In the genomic region with DNA sequence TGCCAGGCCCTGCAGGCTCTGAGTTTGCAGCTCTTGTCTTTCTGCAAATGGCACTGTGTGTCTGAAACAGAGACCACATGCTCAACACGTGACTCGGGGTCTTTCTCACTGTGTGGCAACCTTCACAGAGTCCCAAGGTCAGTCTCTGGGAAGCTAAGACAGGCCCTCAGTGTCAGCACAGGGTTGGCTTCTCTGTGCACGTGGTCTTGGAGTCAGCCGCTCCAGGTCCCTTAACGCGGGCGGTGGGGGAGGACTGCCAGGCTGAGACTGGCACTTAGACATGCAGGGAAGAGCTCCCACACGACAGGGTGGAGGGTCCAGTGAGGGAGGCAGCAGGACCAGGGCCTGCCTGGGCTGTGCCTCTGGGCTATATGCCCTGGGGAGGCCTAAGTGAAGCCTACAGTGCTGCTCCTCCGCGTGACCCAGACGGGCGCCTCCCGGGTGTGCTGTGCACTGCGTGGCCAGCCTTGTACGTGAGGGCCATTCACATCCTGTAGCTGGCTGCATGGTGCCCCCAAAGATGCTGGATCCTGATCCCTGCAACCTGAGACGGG, we compare ENCODE assay signal across 2 cellular contexts.
A peak's percentile ranks its signal among the peaks of the same experiment; 100 is the strongest.
TF ChIP-seq lines count a peak whose summit lies in the region.

No MANE protein-coding gene starts in this region.

TF ChIP-seq in IMR-90, 13 proteins besides CTCF, POLR2A, EP300 and RAD21:
- TF ChIP-seq MAZ (IDR thresholded peaks at IDR 0.05; ENCODE audit: borderline replicate concordance, low read depth, low read length) = no peak
- TF ChIP-seq RFX5 (IDR thresholded peaks at IDR 0.05; ENCODE audit: low read depth, low read length) = no peak
- TF ChIP-seq CEBPB (IDR thresholded peaks at IDR 0.05; ENCODE audit: low read depth, low read length) = no peak
- TF ChIP-seq BHLHE40 (IDR thresholded peaks at IDR 0.05; ENCODE audit: low read depth, low read length) = no peak
- TF ChIP-seq, protein P1, sequence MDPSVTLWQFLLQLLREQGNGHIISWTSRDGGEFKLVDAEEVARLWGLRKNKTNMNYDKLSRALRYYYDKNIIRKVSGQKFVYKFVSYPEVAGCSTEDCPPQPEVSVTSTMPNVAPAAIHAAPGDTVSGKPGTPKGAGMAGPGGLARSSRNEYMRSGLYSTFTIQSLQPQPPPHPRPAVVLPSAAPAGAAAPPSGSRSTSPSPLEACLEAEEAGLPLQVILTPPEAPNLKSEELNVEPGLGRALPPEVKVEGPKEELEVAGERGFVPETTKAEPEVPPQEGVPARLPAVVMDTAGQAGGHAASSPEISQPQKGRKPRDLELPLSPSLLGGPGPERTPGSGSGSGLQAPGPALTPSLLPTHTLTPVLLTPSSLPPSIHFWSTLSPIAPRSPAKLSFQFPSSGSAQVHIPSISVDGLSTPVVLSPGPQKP (IDR thresholded peaks at IDR 0.05; ENCODE audit: borderline replicate concordance, low read depth, low read length) = no peak
- TF ChIP-seq, protein P2, sequence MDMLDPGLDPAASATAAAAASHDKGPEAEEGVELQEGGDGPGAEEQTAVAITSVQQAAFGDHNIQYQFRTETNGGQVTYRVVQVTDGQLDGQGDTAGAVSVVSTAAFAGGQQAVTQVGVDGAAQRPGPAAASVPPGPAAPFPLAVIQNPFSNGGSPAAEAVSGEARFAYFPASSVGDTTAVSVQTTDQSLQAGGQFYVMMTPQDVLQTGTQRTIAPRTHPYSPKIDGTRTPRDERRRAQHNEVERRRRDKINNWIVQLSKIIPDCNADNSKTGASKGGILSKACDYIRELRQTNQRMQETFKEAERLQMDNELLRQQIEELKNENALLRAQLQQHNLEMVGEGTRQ (IDR thresholded peaks at IDR 0.05; ENCODE audit: low read depth, low read length) = no peak
- no peak for TF ChIP-seq MAFK (IDR thresholded peaks at IDR 0.05; ENCODE audit: low read depth, low read length)
- no peak for TF ChIP-seq RCOR1 (IDR thresholded peaks at IDR 0.05; ENCODE audit: insufficient replicate concordance, low read length)
- no peak for TF ChIP-seq FOS (IDR thresholded peaks at IDR 0.05; ENCODE audit: low read depth, low read length)
- TF ChIP-seq NFE2L2 (IDR thresholded peaks at IDR 0.05; ENCODE audit: low read depth, low read length) = no peak
- TF ChIP-seq MXI1 (IDR thresholded peaks at IDR 0.05; ENCODE audit: borderline replicate concordance, low read depth, low read length) = no peak
- no peak for TF ChIP-seq CHD1 (IDR thresholded peaks at IDR 0.05; ENCODE audit: low read depth, low read length)
- no peak for TF ChIP-seq SMC3 (IDR thresholded peaks at IDR 0.05; ENCODE audit: low read depth, low read length)

TF ChIP-seq in HepG2, 621 proteins besides CTCF, POLR2A, EP300 and RAD21 (continues in another document):
- TF ChIP-seq, protein P3, sequence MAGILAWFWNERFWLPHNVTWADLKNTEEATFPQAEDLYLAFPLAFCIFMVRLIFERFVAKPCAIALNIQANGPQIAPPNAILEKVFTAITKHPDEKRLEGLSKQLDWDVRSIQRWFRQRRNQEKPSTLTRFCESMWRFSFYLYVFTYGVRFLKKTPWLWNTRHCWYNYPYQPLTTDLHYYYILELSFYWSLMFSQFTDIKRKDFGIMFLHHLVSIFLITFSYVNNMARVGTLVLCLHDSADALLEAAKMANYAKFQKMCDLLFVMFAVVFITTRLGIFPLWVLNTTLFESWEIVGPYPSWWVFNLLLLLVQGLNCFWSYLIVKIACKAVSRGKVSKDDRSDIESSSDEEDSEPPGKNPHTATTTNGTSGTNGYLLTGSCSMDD (CRISPR knock-in tag; IDR thresholded peaks at IDR 0.05) = no peak
- TF ChIP-seq TBX3 (IDR thresholded peaks at IDR 0.05; ENCODE audit: borderline replicate concordance) = no peak
- TF ChIP-seq, protein P4, sequence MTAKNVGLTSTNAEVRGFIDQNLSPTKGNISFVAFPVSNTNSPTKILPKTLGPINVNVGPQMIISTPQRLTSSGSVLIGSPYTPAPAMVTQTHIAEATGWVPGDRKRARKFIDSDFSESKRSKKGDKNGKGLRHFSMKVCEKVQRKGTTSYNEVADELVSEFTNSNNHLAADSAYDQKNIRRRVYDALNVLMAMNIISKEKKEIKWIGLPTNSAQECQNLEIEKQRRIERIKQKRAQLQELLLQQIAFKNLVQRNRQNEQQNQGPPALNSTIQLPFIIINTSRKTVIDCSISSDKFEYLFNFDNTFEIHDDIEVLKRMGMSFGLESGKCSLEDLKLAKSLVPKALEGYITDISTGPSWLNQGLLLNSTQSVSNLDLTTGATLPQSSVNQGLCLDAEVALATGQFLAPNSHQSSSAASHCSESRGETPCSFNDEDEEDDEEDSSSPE (CRISPR knock-in tag; IDR thresholded peaks at IDR 0.05) = peak; percentile 66
- TF ChIP-seq HES4 (CRISPR knock-in tag; IDR thresholded peaks at IDR 0.05; ENCODE audit: borderline replicate concordance) = peak; percentile 42; the same call in 1 of the 2 replicates
- no peak for TF ChIP-seq MED13 (CRISPR knock-in tag; IDR thresholded peaks at IDR 0.05)
- TF ChIP-seq ZSCAN31 (CRISPR knock-in tag; IDR thresholded peaks at IDR 0.05; ENCODE audit: low read depth) = 0 out of 2 replicates have a peak, but pooled peaks have one; percentile 38
- peak; percentile 48; the same call in 1 of the 2 replicates for TF ChIP-seq ZNF709 (CRISPR knock-in tag; IDR thresholded peaks at IDR 0.05)
- TF ChIP-seq MED8 (CRISPR knock-in tag; IDR thresholded peaks at IDR 0.05; ENCODE audit: insufficient replicate concordance) = no peak
- TF ChIP-seq ATF1 (CRISPR knock-in tag; IDR thresholded peaks at IDR 0.05) = no peak
- TF ChIP-seq ZNF33B (CRISPR knock-in tag; IDR thresholded peaks at IDR 0.05) = peak; percentile 54; the same call in 1 of the 2 replicates
- TF ChIP-seq, protein P5, sequence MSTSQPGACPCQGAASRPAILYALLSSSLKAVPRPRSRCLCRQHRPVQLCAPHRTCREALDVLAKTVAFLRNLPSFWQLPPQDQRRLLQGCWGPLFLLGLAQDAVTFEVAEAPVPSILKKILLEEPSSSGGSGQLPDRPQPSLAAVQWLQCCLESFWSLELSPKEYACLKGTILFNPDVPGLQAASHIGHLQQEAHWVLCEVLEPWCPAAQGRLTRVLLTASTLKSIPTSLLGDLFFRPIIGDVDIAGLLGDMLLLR (CRISPR knock-in tag; IDR thresholded peaks at IDR 0.05) = no peak
- TF ChIP-seq, protein P6, sequence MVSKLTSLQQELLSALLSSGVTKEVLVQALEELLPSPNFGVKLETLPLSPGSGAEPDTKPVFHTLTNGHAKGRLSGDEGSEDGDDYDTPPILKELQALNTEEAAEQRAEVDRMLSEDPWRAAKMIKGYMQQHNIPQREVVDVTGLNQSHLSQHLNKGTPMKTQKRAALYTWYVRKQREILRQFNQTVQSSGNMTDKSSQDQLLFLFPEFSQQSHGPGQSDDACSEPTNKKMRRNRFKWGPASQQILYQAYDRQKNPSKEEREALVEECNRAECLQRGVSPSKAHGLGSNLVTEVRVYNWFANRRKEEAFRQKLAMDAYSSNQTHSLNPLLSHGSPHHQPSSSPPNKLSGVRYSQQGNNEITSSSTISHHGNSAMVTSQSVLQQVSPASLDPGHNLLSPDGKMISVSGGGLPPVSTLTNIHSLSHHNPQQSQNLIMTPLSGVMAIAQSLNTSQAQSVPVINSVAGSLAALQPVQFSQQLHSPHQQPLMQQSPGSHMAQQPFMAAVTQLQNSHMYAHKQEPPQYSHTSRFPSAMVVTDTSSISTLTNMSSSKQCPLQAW (CRISPR knock-in tag; IDR thresholded peaks at IDR 0.05) = no peak
- TF ChIP-seq HNF4G (IDR thresholded peaks at IDR 0.05; ENCODE audit: borderline replicate concordance, low read depth, low read length) = no peak
- no peak for TF ChIP-seq HNF4G (CRISPR knock-in tag; IDR thresholded peaks at IDR 0.05; ENCODE audit: borderline replicate concordance, low read depth)
- no peak for TF ChIP-seq ZFP82 (CRISPR knock-in tag; IDR thresholded peaks at IDR 0.05; ENCODE audit: borderline replicate concordance)
- TF ChIP-seq, protein P7, sequence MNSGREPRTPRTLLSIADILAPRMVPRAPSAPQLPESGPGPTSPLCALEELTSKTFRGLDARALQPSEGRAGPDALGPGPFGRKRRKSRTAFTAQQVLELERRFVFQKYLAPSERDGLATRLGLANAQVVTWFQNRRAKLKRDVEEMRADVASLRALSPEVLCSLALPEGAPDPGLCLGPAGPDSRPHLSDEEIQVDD (CRISPR knock-in tag; IDR thresholded peaks at IDR 0.05; ENCODE audit: borderline replicate concordance) = no peak
- TF ChIP-seq HNF4A (CRISPR knock-in tag; IDR thresholded peaks at IDR 0.05) = peak; percentile 54; the same call in 1 of the 2 replicates
- TF ChIP-seq, protein P8, sequence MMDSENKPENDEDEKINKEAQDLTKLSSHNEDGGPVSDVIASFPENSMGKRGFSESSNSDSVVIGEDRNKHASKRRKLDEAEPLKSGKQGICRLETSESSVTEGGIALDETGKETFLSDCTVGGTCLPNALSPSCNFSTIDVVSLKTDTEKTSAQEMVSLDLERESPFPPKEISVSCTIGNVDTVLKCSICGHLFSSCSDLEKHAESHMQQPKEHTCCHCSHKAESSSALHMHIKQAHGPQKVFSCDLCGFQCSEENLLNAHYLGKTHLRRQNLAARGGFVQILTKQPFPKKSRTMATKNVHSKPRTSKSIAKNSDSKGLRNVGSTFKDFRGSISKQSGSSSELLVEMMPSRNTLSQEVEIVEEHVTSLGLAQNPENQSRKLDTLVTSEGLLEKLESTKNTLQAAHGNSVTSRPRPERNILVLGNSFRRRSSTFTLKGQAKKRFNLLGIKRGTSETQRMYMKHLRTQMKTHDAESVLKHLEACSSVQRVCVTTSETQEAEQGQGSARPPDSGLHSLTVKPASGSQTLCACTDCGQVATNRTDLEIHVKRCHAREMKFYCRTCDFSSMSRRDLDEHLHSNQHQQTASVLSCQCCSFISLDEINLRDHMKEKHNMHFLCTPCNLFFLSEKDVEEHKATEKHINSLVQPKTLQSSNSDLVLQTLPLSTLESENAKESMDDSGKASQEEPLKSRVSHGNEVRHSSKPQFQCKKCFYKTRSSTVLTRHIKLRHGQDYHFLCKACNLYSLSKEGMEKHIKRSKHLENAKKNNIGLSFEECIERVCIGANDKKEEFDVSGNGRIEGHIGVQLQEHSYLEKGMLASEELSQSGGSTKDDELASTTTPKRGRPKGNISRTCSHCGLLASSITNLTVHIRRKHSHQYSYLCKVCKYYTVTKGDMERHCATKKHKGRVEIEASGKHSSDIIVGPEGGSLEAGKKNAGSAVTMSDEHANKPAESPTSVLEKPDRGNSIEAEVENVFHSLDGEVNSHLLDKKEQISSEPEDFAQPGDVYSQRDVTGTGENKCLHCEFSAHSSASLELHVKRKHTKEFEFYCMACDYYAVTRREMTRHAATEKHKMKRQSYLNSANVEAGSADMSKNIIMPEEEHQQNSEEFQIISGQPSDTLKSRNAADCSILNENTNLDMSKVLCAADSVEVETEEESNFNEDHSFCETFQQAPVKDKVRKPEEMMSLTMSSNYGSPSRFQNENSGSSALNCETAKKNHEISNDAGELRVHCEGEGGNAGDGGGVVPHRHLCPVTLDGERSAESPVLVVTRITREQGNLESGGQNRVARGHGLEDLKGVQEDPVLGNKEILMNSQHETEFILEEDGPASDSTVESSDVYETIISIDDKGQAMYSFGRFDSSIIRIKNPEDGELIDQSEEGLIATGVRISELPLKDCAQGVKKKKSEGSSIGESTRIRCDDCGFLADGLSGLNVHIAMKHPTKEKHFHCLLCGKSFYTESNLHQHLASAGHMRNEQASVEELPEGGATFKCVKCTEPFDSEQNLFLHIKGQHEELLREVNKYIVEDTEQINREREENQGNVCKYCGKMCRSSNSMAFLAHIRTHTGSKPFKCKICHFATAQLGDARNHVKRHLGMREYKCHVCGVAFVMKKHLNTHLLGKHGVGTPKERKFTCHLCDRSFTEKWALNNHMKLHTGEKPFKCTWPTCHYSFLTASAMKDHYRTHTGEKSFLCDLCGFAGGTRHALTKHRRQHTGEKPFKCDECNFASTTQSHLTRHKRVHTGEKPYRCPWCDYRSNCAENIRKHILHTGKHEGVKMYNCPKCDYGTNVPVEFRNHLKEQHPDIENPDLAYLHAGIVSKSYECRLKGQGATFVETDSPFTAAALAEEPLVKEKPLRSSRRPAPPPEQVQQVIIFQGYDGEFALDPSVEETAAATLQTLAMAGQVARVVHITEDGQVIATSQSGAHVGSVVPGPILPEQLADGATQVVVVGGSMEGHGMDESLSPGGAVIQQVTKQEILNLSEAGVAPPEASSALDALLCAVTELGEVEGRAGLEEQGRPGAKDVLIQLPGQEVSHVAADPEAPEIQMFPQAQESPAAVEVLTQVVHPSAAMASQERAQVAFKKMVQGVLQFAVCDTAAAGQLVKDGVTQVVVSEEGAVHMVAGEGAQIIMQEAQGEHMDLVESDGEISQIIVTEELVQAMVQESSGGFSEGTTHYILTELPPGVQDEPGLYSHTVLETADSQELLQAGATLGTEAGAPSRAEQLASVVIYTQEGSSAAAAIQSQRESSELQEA (CRISPR knock-in tag; IDR thresholded peaks at IDR 0.05; ENCODE audit: not compliant biosample characterization) = peak; percentile 41
- peak; percentile 34; the same call in 1 of the 2 replicates for TF ChIP-seq CEBPG (CRISPR knock-in tag; IDR thresholded peaks at IDR 0.05)
- TF ChIP-seq TRIM24 (CRISPR knock-in tag; IDR thresholded peaks at IDR 0.05) = 0 out of 2 replicates have a peak, but pooled peaks have one; percentile 20
- TF ChIP-seq, protein P9, sequence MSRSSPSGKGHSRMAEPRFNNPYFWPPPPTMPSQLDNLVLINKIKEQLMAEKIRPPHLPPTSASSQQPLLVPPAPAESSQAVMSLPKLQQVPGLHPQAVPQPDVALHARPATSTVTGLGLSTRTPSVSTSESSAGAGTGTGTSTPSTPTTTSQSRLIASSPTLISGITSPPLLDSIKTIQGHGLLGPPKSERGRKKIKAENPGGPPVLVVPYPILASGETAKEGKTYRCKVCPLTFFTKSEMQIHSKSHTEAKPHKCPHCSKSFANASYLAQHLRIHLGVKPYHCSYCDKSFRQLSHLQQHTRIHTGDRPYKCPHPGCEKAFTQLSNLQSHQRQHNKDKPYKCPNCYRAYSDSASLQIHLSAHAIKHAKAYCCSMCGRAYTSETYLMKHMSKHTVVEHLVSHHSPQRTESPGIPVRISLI (CRISPR knock-in tag; IDR thresholded peaks at IDR 0.05; ENCODE audit: borderline replicate concordance) = no peak
- TF ChIP-seq REPIN1 (CRISPR knock-in tag; IDR thresholded peaks at IDR 0.05; ENCODE audit: borderline replicate concordance, low read depth) = 0 out of 2 replicates have a peak, but pooled peaks have one; percentile 30
- 0 out of 2 replicates have a peak, but pooled peaks have one; percentile 29 for TF ChIP-seq ZNF547 (CRISPR knock-in tag; IDR thresholded peaks at IDR 0.05)
- TF ChIP-seq TBX2 (CRISPR knock-in tag; IDR thresholded peaks at IDR 0.05; ENCODE audit: borderline replicate concordance) = no peak
- TF ChIP-seq, protein P10, sequence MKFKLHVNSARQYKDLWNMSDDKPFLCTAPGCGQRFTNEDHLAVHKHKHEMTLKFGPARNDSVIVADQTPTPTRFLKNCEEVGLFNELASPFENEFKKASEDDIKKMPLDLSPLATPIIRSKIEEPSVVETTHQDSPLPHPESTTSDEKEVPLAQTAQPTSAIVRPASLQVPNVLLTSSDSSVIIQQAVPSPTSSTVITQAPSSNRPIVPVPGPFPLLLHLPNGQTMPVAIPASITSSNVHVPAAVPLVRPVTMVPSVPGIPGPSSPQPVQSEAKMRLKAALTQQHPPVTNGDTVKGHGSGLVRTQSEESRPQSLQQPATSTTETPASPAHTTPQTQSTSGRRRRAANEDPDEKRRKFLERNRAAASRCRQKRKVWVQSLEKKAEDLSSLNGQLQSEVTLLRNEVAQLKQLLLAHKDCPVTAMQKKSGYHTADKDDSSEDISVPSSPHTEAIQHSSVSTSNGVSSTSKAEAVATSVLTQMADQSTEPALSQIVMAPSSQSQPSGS (CRISPR knock-in tag; IDR thresholded peaks at IDR 0.05) = no peak
- TF ChIP-seq SALL1 (CRISPR knock-in tag; IDR thresholded peaks at IDR 0.05) = peak; percentile 47; the same call in 1 of the 2 replicates
